ENCODE assay signal across 10 cellular contexts in genomic region chr11:77081976-77082836, GRCh38. TPM values are rescaled to one million over a fixed set of nuclear protein-coding genes. Genes with fewer than 3 reads are reported as not detected.
A peak's percentile ranks its signal among the peaks of the same experiment; 100 is the strongest.
DNase-seq lines count a peak whose midpoint lies in the region; ATAC-seq and TF ChIP-seq lines count a peak whose summit lies in the region.
"Had no signal": no experiment of that assay in that cellular context is flagged by ENCODE, and none has a peak within 500 bp of the region (broad histone marks: within the 10 kb centered on the region; RNA-seq: fewer than 3 reads in every experiment).

No MANE protein-coding gene starts in this region.

- intact Hi-C loops in colonic mucosa (cut with DNase I) = no loop called here
- intact Hi-C loops in upper lobe of right lung (cut with DNase I) = no loop called here

- H3K27me3 ChIP-seq in colonic mucosa (no peaks in the 10 kb centered on the region), muscle layer of colon (ENCODE audit: control insufficient read depth in 1 of 2, insufficient read depth in 2 of 2, low read length in 2 of 2) (no peaks in the 10 kb centered on the region), upper lobe of right lung (no peaks in the 10 kb centered on the region), WERI-Rb-1 (ENCODE audit: insufficient read depth, low read depth, severe bottlenecking) (no peaks in the 10 kb centered on the region)

- H3K4me1 ChIP-seq in colonic mucosa (peaks cover 37% of the 10 kb centered on the region), muscle layer of colon (ENCODE audit: insufficient read depth, low read length) (peaks cover 16% of the 10 kb centered on the region), upper lobe of right lung (peaks cover 16% of the 10 kb centered on the region)

- H3K36me3 ChIP-seq in colonic mucosa = no peaks in the 10 kb centered on the region
- no peaks in the 10 kb centered on the region for H3K36me3 ChIP-seq in muscle layer of colon (ENCODE audit: insufficient read depth, low read length)
- no peaks in the 10 kb centered on the region for H3K36me3 ChIP-seq in upper lobe of right lung
- no peaks in the 10 kb centered on the region for H3K36me3 ChIP-seq in WERI-Rb-1

- H3K27ac ChIP-seq in colonic mucosa (peak overlapping the region; percentile 50), muscle layer of colon (ENCODE audit: low read depth, low read length) (peak overlapping the region; percentile 42), upper lobe of right lung (peak overlapping the region; percentile 71), WERI-Rb-1 (no peak overlapping the region)

- H3K4me3 ChIP-seq in colonic mucosa = no peak overlapping the region
- H3K4me3 ChIP-seq in muscle layer of colon (ENCODE audit: low read depth in 1 of 2, low read length in 2 of 2) = peak overlapping the region in 1 of 2 donors; percentile 11
- no peak overlapping the region for H3K4me3 ChIP-seq in upper lobe of right lung
- no peak overlapping the region for H3K4me3 ChIP-seq in WERI-Rb-1 (ENCODE audit: low read depth, low read length)

- H3K9me3 ChIP-seq in colonic mucosa (no peaks in the 10 kb centered on the region), muscle layer of colon (ENCODE audit: low read length) (no peaks in the 10 kb centered on the region), upper lobe of right lung (no peaks in the 10 kb centered on the region), WERI-Rb-1 (ENCODE audit: severe bottlenecking) (peaks cover 5% of the 10 kb centered on the region)

- TF ChIP-seq CTCF in colonic mucosa (IDR thresholded peaks at IDR 0.05) (no peak), upper lobe of right lung (IDR thresholded peaks at IDR 0.05) (no peak), WERI-Rb-1 (IDR thresholded peaks at IDR 0.05; ENCODE audit: low read depth, low read length) (no peak)

- DNase-seq in activated CD8-positive, alpha-beta memory T cell treated with anti-CD3 and anti-CD28 coated beads, Interleukin-2, amount 50 U/mL, for 4 hours = peak; percentile 11
- DNase-seq in activated CD8-positive, alpha-beta memory T cell treated with anti-CD3 and anti-CD28 coated beads for 24 hours = no peak
- DNase-seq in colonic mucosa = no peak
- peak; percentile 59 for DNase-seq in upper lobe of right lung
- no peak for DNase-seq in mucosa of gallbladder (ENCODE audit: low spot score)
- DNase-seq in WERI-Rb-1 = no peak
- DNase-seq: islet precursor cell had no signal

- peak; percentile 16 for ATAC-seq in upper lobe of right lung
- no peak for ATAC-seq in GM18858 (IDR thresholded peaks at IDR 0.05; ENCODE audit: unreplicated experiment)
- ATAC-seq: HCT116 had no signal

- H3K9ac ChIP-seq in colonic mucosa (ENCODE audit: low read depth in 2 of 2, low read length in 2 of 2) (peak overlapping the region; percentile 46 to 75), muscle layer of colon (ENCODE audit: low read length) (no peak overlapping the region)

RNA-seq across cellular contexts. Expression of gene CAPN5, which starts 15.4 kb away (rescaled TPM):
- total RNA-seq in colonic mucosa (100 to 1,000 TPM; 258 to 267 TPM), upper lobe of right lung (6.5 TPM), mucosa of gallbladder (197 TPM)

RNA-seq across cellular contexts. Expression of gene OMP, which starts 20.4 kb away (rescaled TPM):
- total RNA-seq in colonic mucosa (10 to 100 TPM in 1 of 2 donors, 1 to 10 TPM in 1; 7.5 to 16.8 TPM), upper lobe of right lung (not detected), mucosa of gallbladder (10.4 TPM)

RNA-seq across cellular contexts. Expression of gene MYO7A, which starts 45.8 kb away (rescaled TPM):
- total RNA-seq in colonic mucosa (1 to 10 TPM; 3.8 to 4.1 TPM), upper lobe of right lung (3.6 TPM), mucosa of gallbladder (21.0 TPM)

RNA-seq across cellular contexts. Expression of gene B3GNT6, which starts 48.0 kb away (rescaled TPM):
- 100 to 1,000 TPM in 1 of 2 donors, 10 to 100 TPM in 1; 83.1 to 107 TPM for total RNA-seq in colonic mucosa
- total RNA-seq in upper lobe of right lung = not detected
- total RNA-seq in mucosa of gallbladder = not detected

Comparison
In these comparisons a context has a peak if more than half of its experiments do, and no peak if none do; other contexts are left out.
1. DNase-seq: peak in activated CD8-positive, alpha-beta memory T cell treated with anti-CD3 and anti-CD28 coated beads, Interleukin-2, amount 50 U/mL, for 4 hours (single experiment) and upper lobe of right lung (single experiment); none in activated CD8-positive, alpha-beta memory T cell treated with anti-CD3 and anti-CD28 coated beads for 24 hours (single experiment), colonic mucosa (single experiment), mucosa of gallbladder (single experiment) and WERI-Rb-1 (single experiment).
2. RNA of gene CAPN5, which starts 15.4 kb away (total RNA-seq): 258 to 267 TPM in colonic mucosa and 197 TPM in mucosa of gallbladder (single experiment); 6.5 TPM in upper lobe of right lung (single experiment); every median in the first group is over 10 times any median in the second.